Comparison of ENCODE assay signal across 22 cellular contexts in genomic region chr3:123656241-123656640, GRCh38.
DNase-seq lines count a peak whose midpoint lies in the region; ATAC-seq and TF ChIP-seq lines count a peak whose summit lies in the region.
"Had no signal": no experiment of that assay in that cellular context is flagged by ENCODE, and none has a peak within 500 bp of the region (broad histone marks: within the 10 kb centered on the region; RNA-seq: fewer than 3 reads in every experiment).

No MANE protein-coding gene starts in this region.

- ATAC-seq in GM19395 (IDR thresholded peaks at IDR 0.05; ENCODE audit: unreplicated experiment) (no peak), GM18873 (IDR thresholded peaks at IDR 0.05; ENCODE audit: low FRiP score, unreplicated experiment) (no peak), right lobe of liver (no peak)
- ATAC-seq: activated CD8-positive, alpha-beta T cell treated with anti-CD3 and anti-CD28 coated beads for 36 hours; HCT116; K562 had no signal

- no peaks in the 10 kb centered on the region for H3K9me3 ChIP-seq in muscle layer of colon (ENCODE audit: low read length)
- H3K9me3 ChIP-seq in subcutaneous abdominal adipose tissue (ENCODE audit: control insufficient read depth in 5 of 5, low read length in 5 of 5): peaks cover 0 to 3% (median 0%) of the 10 kb centered on the region in 5 donors
- H3K9me3 ChIP-seq in right lobe of liver: no peaks in the 10 kb centered on the region
- no peaks in the 10 kb centered on the region for H3K9me3 ChIP-seq in CD4-positive, alpha-beta memory T cell (ENCODE audit: control insufficient read depth in 1 of 2, low read length in 2 of 2)

- intact Hi-C loops in right lobe of liver (cut with DNase I): loop anchor here in 1 of 2 donors (10.0 kb wide), 1 partner anchor 49 kb away; no protein-coding TSS in a partner anchor
- intact Hi-C loops in CD4-positive, alpha-beta memory T cell (cut with micrococcal nuclease): no loop called here

- H3K27me3 ChIP-seq in muscle layer of colon (ENCODE audit: control insufficient read depth in 1 of 2, insufficient read depth in 2 of 2, low read length in 2 of 2) (no peaks in the 10 kb centered on the region), subcutaneous abdominal adipose tissue (ENCODE audit: control insufficient read depth in 5 of 5, insufficient read depth in 4 of 5, low read length in 5 of 5) (no peaks in the 10 kb centered on the region), right lobe of liver (no peaks in the 10 kb centered on the region)
- H3K27me3 ChIP-seq in CD4-positive, alpha-beta memory T cell (ENCODE audit: insufficient read depth, low read length): no peaks in the 10 kb centered on the region

- no peak overlapping the region for H3K4me3 Mint-ChIP-seq in HFFc6
- H3K4me3 Mint-ChIP-seq in CD4-positive, alpha-beta memory T cell: no peak overlapping the region
- H3K4me3 Mint-ChIP-seq: activated CD8-positive, alpha-beta T cell treated with anti-CD3 and anti-CD28 coated beads for 36 hours; activated naive CD8-positive, alpha-beta T cell treated with anti-CD3 and anti-CD28 coated beads for 36 hours; CD4-positive, CD25-positive, alpha-beta regulatory T cell; naive B cell had no signal

- 84% methylated on average over 3 of the region's 3 CpGs for WGBS in right lobe of liver (ENCODE audit: insufficient coverage, low coverage, low lambda C conversion rate, missing lambda C conversion rate)

- H3K27ac ChIP-seq in caudate nucleus (ENCODE audit: low read depth, low read length) (peak overlapping the region; percentile 67), muscle layer of colon (ENCODE audit: low read depth, low read length) (peak overlapping the region; percentile 89), subcutaneous abdominal adipose tissue (ENCODE audit: low read depth, low read length) (peak overlapping the region; percentile 92), right lobe of liver (no peak overlapping the region)
- no peak overlapping the region for H3K27ac ChIP-seq in CD4-positive, alpha-beta memory T cell (ENCODE audit: low read depth, low read length)

- H3K4me1 Mint-ChIP-seq in HFFc6 (ENCODE audit: low read depth): peaks cover 94% of the 10 kb centered on the region
- H3K4me1 Mint-ChIP-seq in CD4-positive, alpha-beta memory T cell: no peaks in the 10 kb centered on the region
- H3K4me1 Mint-ChIP-seq: activated naive CD8-positive, alpha-beta T cell treated with anti-CD3 and anti-CD28 coated beads for 36 hours; CD4-positive, CD25-positive, alpha-beta regulatory T cell had no signal

- POLR2A ChIA-PET in CD4-positive, alpha-beta memory T cell (lab: Charles Lee; ENCODE audit: partially characterized antibody): no interaction called here

- H3K9ac ChIP-seq in muscle layer of colon (ENCODE audit: low read length): no peak overlapping the region
- no peak overlapping the region for H3K9ac ChIP-seq in subcutaneous abdominal adipose tissue (ENCODE audit: low read length in 5 of 5)

- CTCF ChIA-PET in CD4-positive, alpha-beta memory T cell (lab: Charles Lee; ENCODE audit: partially characterized antibody): interaction anchor here (1.8 to 2.5 kb wide), 2 partner anchors 11 to 14 kb away, joined by 4 to 8 read pairs; no protein-coding TSS in a partner anchor

- H3K4me3 ChIP-seq in muscle layer of colon (ENCODE audit: low read depth in 1 of 2, low read length in 2 of 2) (no peak overlapping the region), subcutaneous abdominal adipose tissue (ENCODE audit: low read depth in 1 of 5, low read length in 5 of 5) (no peak overlapping the region), right lobe of liver (no peak overlapping the region)
- H3K4me3 ChIP-seq in CD4-positive, alpha-beta memory T cell (ENCODE audit: low read length in 2 of 2): no peak overlapping the region
- H3K4me3 ChIP-seq: K562 had no signal

- H3K36me3 Mint-ChIP-seq in HFFc6 (ENCODE audit: low read depth): peaks cover 66% of the 10 kb centered on the region
- H3K36me3 Mint-ChIP-seq in CD4-positive, alpha-beta memory T cell: peaks cover 0 to 8% of the 10 kb centered on the region in 2 donors
- H3K36me3 Mint-ChIP-seq: activated naive CD8-positive, alpha-beta T cell treated with anti-CD3 and anti-CD28 coated beads for 36 hours had no signal

- TF ChIP-seq CTCF in HFFc6 (IDR thresholded peaks at IDR 0.05): no peak
- TF ChIP-seq CTCF in right lobe of liver (IDR thresholded peaks at IDR 0.05): no peak

- H3K4me1 ChIP-seq in muscle layer of colon (ENCODE audit: insufficient read depth, low read length): peaks cover 95% of the 10 kb centered on the region
- peaks cover 54 to 96% (median 95%) of the 10 kb centered on the region in 5 donors for H3K4me1 ChIP-seq in subcutaneous abdominal adipose tissue (ENCODE audit: control insufficient read depth in 5 of 5, insufficient read depth in 5 of 5, low read length in 5 of 5)
- H3K4me1 ChIP-seq in right lobe of liver: peaks cover 0 to 48% (median 10%) of the 10 kb centered on the region in 4 donors
- no peaks in the 10 kb centered on the region for H3K4me1 ChIP-seq in CD4-positive, alpha-beta memory T cell (ENCODE audit: insufficient read depth, low read length)

- peaks cover 24% of the 10 kb centered on the region for H3K27me3 Mint-ChIP-seq in HFFc6 (ENCODE audit: insufficient read depth)
- H3K27me3 Mint-ChIP-seq in CD4-positive, alpha-beta memory T cell: peaks cover 5% of the 10 kb centered on the region in 2 donors
- H3K27me3 Mint-ChIP-seq: activated CD8-positive, alpha-beta T cell treated with anti-CD3 and anti-CD28 coated beads for 36 hours; activated naive CD8-positive, alpha-beta T cell treated with anti-CD3 and anti-CD28 coated beads for 36 hours had no signal

- peak overlapping the region; percentile 0; the same call in 1 of the 2 replicates for H3K27ac Mint-ChIP-seq in HFFc6
- no peak overlapping the region for H3K27ac Mint-ChIP-seq in CD4-positive, alpha-beta memory T cell
- H3K27ac Mint-ChIP-seq: activated CD8-positive, alpha-beta T cell treated with anti-CD3 and anti-CD28 coated beads for 36 hours; activated naive CD8-positive, alpha-beta T cell treated with anti-CD3 and anti-CD28 coated beads for 36 hours; CD4-positive, CD25-positive, alpha-beta regulatory T cell had no signal

- TF ChIP-seq POLR2A in right lobe of liver (IDR thresholded peaks at IDR 0.05): no peak

- peaks cover 69% of the 10 kb centered on the region for H3K36me3 ChIP-seq in muscle layer of colon (ENCODE audit: insufficient read depth, low read length)
- H3K36me3 ChIP-seq in subcutaneous abdominal adipose tissue (ENCODE audit: control insufficient read depth in 5 of 5, insufficient read depth in 5 of 5, low read length in 5 of 5): peaks cover 0 to 15% (median 4%) of the 10 kb centered on the region in 5 donors
- H3K36me3 ChIP-seq in right lobe of liver: peaks cover 0 to 36% (median 19%) of the 10 kb centered on the region in 4 donors
- no peaks in the 10 kb centered on the region for H3K36me3 ChIP-seq in CD4-positive, alpha-beta memory T cell (ENCODE audit: insufficient read depth, low read length)

- DNase-seq in HFFc6 (no peak), caudate nucleus (lab: John Stamatoyannopoulos, UW) (no peak), right lobe of liver (no peak)
- DNase-seq in CD4-positive, alpha-beta memory T cell: no peak
- DNase-seq: activated CD4-positive, alpha-beta T cell treated with anti-CD3 and anti-CD28 coated beads for 1 hour; activated naive CD8-positive, alpha-beta T cell treated with anti-CD3 and anti-CD28 coated beads for 36 hours; naive B cell; NCI-H1105 treated with DMSO at 0.1 percent for 48 hours; NCI-H2081; NCI-H226; NCI-H69; retina; substantia nigra; T-helper 1 cell had no signal

- H3K9me3 Mint-ChIP-seq in HFFc6: no peaks in the 10 kb centered on the region
- peaks cover 0 to 10% (median 6%) of the 10 kb centered on the region in 8 donors for H3K9me3 Mint-ChIP-seq in CD4-positive, alpha-beta memory T cell
- H3K9me3 Mint-ChIP-seq: activated CD8-positive, alpha-beta T cell treated with anti-CD3 and anti-CD28 coated beads for 36 hours; activated naive CD8-positive, alpha-beta T cell treated with anti-CD3 and anti-CD28 coated beads for 36 hours had no signal

Comparison
In these comparisons a context has a peak if more than half of its experiments do, and no peak if none do; other contexts are left out.
1. H3K27ac ChIP-seq: peak in caudate nucleus (single experiment), muscle layer of colon (single experiment) and subcutaneous abdominal adipose tissue (single experiment); none in right lobe of liver (0 of 3) and CD4-positive, alpha-beta memory T cell (single experiment).